ENCODE assay signal across 9 cellular contexts in the genomic region with DNA sequence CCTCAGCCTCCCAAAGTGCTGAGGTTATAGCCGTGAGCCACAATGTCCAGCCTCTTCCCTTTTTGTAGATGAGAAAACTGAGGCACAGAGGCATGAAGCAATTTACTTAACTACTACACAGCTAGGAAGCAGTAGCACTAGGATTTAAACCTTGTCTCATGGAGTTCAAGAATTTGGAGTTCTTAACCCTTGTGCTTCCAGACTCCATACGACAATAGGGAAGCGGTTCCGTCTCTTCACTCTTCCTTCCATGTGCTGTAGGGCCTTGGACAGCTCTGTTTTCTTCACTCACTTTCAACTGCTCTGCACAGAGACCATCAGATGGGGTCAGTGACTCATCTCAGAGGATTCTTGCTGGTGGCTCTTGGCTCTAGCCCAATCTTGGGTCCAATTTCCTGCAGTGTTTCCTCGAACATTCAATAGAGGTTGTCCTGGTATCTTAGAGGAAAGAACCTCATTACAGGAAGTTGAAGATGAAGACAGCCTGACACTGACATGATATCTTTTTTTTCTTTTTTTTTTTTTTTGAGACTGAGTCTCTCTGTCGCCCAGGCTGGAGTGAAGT. TPM values are rescaled to one million over a fixed set of nuclear protein-coding genes. Genes with fewer than 3 reads are reported as not detected.
DNase-seq lines count a peak whose midpoint lies in the region; ATAC-seq and TF ChIP-seq lines count a peak whose summit lies in the region.
"Had no signal": no experiment of that assay in that cellular context is flagged by ENCODE, and none has a peak within 500 bp of the region (broad histone marks: within the 10 kb centered on the region; RNA-seq: fewer than 3 reads in every experiment).

No MANE protein-coding gene starts in this region.

- H3K27ac ChIP-seq in CD4-positive, alpha-beta T cell (ENCODE audit: low read depth, low read length), result peak overlapping the region; percentile 29
- peak overlapping the region in 1 of 2 donors; percentile 57 for H3K27ac ChIP-seq in left lung
- no peak overlapping the region for H3K27ac ChIP-seq in esophagus muscularis mucosa (replicated peaks in 1 of 4)
- H3K27ac ChIP-seq: cardiac muscle cell had no signal

- H3K9me3 ChIP-seq in CD4-positive, alpha-beta T cell (ENCODE audit: control insufficient read depth, low read length), result no peaks in the 10 kb centered on the region
- H3K9me3 ChIP-seq in left lung (no peaks in the 10 kb centered on the region), esophagus muscularis mucosa (no peaks in the 10 kb centered on the region)

- no peak for TF ChIP-seq EP300 in esophagus muscularis mucosa (IDR thresholded peaks at IDR 0.05)

- no peaks in the 10 kb centered on the region for H3K27me3 Mint-ChIP-seq in CD4-positive, alpha-beta T cell
- H3K27me3 Mint-ChIP-seq in IgD-negative memory B cell, result no peaks in the 10 kb centered on the region
- no peaks in the 10 kb centered on the region for H3K27me3 Mint-ChIP-seq in activated naive CD8-positive, alpha-beta T cell

- 41% methylated on average over 6 of the region's 6 CpGs for WGBS in esophagus muscularis mucosa

- no peak for TF ChIP-seq CTCF in CD4-positive, alpha-beta T cell (IDR thresholded peaks at IDR 0.05)
- no peak for TF ChIP-seq CTCF in left lung (IDR thresholded peaks at IDR 0.05)
- no peak for TF ChIP-seq CTCF in esophagus muscularis mucosa (IDR thresholded peaks at IDR 0.05)

- H3K4me3 Mint-ChIP-seq in CD4-positive, alpha-beta T cell, result no peak overlapping the region
- no peak overlapping the region for H3K4me3 Mint-ChIP-seq in IgD-negative memory B cell
- peak overlapping the region; percentile 22 for H3K4me3 Mint-ChIP-seq in activated naive CD8-positive, alpha-beta T cell

- H3K4me3 ChIP-seq in left lung (no peak overlapping the region), esophagus muscularis mucosa (no peak overlapping the region)
- H3K4me3 ChIP-seq: cardiac muscle cell had no signal

- peak; percentile 62 for ATAC-seq in CD4-positive, alpha-beta T cell (ENCODE audit: poor library complexity)
- peak; percentile 41 for ATAC-seq in left lung
- no peak for ATAC-seq in GM21447 (IDR thresholded peaks at IDR 0.05; ENCODE audit: unreplicated experiment)

- H3K4me1 Mint-ChIP-seq in CD4-positive, alpha-beta T cell (ENCODE audit: low read depth), result peaks cover 21% of the 10 kb centered on the region
- H3K4me1 Mint-ChIP-seq in IgD-negative memory B cell, result peaks cover 0 to 5% (median 2%) of the 10 kb centered on the region in 3 donors
- H3K4me1 Mint-ChIP-seq in activated naive CD8-positive, alpha-beta T cell (ENCODE audit: low read depth), result peaks cover 24% of the 10 kb centered on the region

- DNase-seq in CD4-positive, alpha-beta T cell, result peak in 2 of 10 experiments; percentile 28 to 57
- no peak for DNase-seq in left lung
- DNase-seq in stimulated activated naive CD4-positive, alpha-beta T cell treated with Interleukin-2 at 50 U/mL for 16 hours (lab: John Stamatoyannopoulos, UW), result no peak
- no peak for DNase-seq in stimulated activated CD4-positive, alpha-beta T cell treated with anti-CD3 and anti-CD28 coated beads, Interleukin-12 subunit alpha, Interleukin-12 subunit beta, amount 100 ng/mL, for 4 hours
- DNase-seq in esophagus muscularis mucosa (ENCODE audit: extremely low spot score), result no peak

- H3K27ac Mint-ChIP-seq in CD4-positive, alpha-beta T cell, result peak overlapping the region; percentile 68
- H3K27ac Mint-ChIP-seq in IgD-negative memory B cell, result peak overlapping the region in 2 of 3 donors; percentile 23 to 90
- H3K27ac Mint-ChIP-seq in activated naive CD8-positive, alpha-beta T cell, result peak overlapping the region; percentile 79

- intact Hi-C loops in CD4-positive, alpha-beta T cell (cut with DNase I, micrococcal nuclease), result loop anchor here in 1 of 2 experiments (2.0 to 5.0 kb wide), 2 partner anchors 17 to 35 kb away; partner anchors contain the start of gene ZNF768
- intact Hi-C loops in left lung (cut with DNase I), result no loop called here
- intact Hi-C loops in esophagus muscularis mucosa (cut with DNase I), result no loop called here

- H3K4me1 ChIP-seq in left lung (peaks cover 0 to 15% of the 10 kb centered on the region in 2 donors), esophagus muscularis mucosa (no peaks in the 10 kb centered on the region)

- H3K9me3 Mint-ChIP-seq in CD4-positive, alpha-beta T cell, result no peaks in the 10 kb centered on the region
- H3K9me3 Mint-ChIP-seq in IgD-negative memory B cell, result no peaks in the 10 kb centered on the region
- H3K9me3 Mint-ChIP-seq in activated naive CD8-positive, alpha-beta T cell (ENCODE audit: low read depth), result no peaks in the 10 kb centered on the region

- CTCF ChIA-PET in CD4-positive, alpha-beta T cell (lab: Charles Lee), result interaction anchor here (0.8 to 2.1 kb wide), 5 partner anchors 38 to 124 kb away, joined by 3 to 8 read pairs (median 4); partner anchors contain the start of gene DCTPP1

- TF ChIP-seq POLR2A in esophagus muscularis mucosa (IDR thresholded peaks at IDR 0.05; ENCODE audit: low read depth), result no peak

- POLR2A ChIA-PET in CD4-positive, alpha-beta T cell (lab: Charles Lee), result interaction anchor here (0.9 to 1.4 kb wide), 4 partner anchors 18 to 43 kb away, joined by 3 to 8 read pairs (median 6); partner anchors contain the start of gene ZNF747

- peaks cover 83% of the 10 kb centered on the region for H3K36me3 Mint-ChIP-seq in CD4-positive, alpha-beta T cell (ENCODE audit: low read depth)
- H3K36me3 Mint-ChIP-seq in IgD-negative memory B cell, result peaks cover 5% of the 10 kb centered on the region
- peaks cover 14% of the 10 kb centered on the region for H3K36me3 Mint-ChIP-seq in activated naive CD8-positive, alpha-beta T cell

- no peaks in the 10 kb centered on the region for H3K27me3 ChIP-seq in CD4-positive, alpha-beta T cell (ENCODE audit: control insufficient read depth, insufficient read depth, low read length)
- H3K27me3 ChIP-seq in left lung (no peaks in the 10 kb centered on the region), esophagus muscularis mucosa (peaks cover 0 to 29% (median 0%) of the 10 kb centered on the region in 4 donors)
- H3K27me3 ChIP-seq: cardiac muscle cell had no signal

- H3K36me3 ChIP-seq in left lung (peaks cover 0 to 85% of the 10 kb centered on the region in 2 donors), esophagus muscularis mucosa (no peaks in the 10 kb centered on the region)
- H3K36me3 ChIP-seq: cardiac muscle cell had no signal

RNA-seq across cellular contexts. Expression of gene ITGAL, which starts 19.3 kb away (rescaled TPM):
- 100 to 1,000 TPM; 186 to 187 TPM for total RNA-seq in CD4-positive, alpha-beta T cell
- polyA plus RNA-seq in IgD-negative memory B cell, result 51.9 TPM
- total RNA-seq in left lung, result 10 to 100 TPM; 19.9 to 60.2 TPM
- 1 to 10 TPM; 1.5 to 2.7 (median 2.5) TPM for total RNA-seq in esophagus muscularis mucosa
- total RNA-seq: cardiac muscle cell had no signal
- polyA plus RNA-seq: cardiac muscle cell had no signal

RNA-seq across cellular contexts. Expression of gene ZNF768, which starts 34.5 kb away (rescaled TPM):
- 1 to 10 TPM; 3.9 to 4.1 TPM for total RNA-seq in CD4-positive, alpha-beta T cell
- 12.7 TPM for polyA plus RNA-seq in IgD-negative memory B cell
- total RNA-seq in left lung (10 to 100 TPM; 26.1 to 26.4 TPM), esophagus muscularis mucosa (10 to 100 TPM; 46.9 to 91.5 (median 64.0) TPM)

RNA-seq across cellular contexts. Expression of gene ZNF747, which starts 42.8 kb away (rescaled TPM):
- 1 to 10 TPM; 6.3 to 6.7 TPM for total RNA-seq in CD4-positive, alpha-beta T cell
- polyA plus RNA-seq in IgD-negative memory B cell, result 14.8 TPM
- 10 to 100 TPM in 1 of 2 donors, 1 to 10 TPM in 1; 6.6 to 11.8 TPM for total RNA-seq in left lung
- 10 to 100 TPM; 15.2 to 29.6 (median 22.3) TPM for total RNA-seq in esophagus muscularis mucosa

RNA-seq across cellular contexts. Expression of gene SEPHS2, which starts 46.2 kb away (rescaled TPM):
- total RNA-seq in CD4-positive, alpha-beta T cell, result 10 to 100 TPM; 25.4 to 25.9 TPM
- 64.0 TPM for polyA plus RNA-seq in IgD-negative memory B cell
- total RNA-seq in left lung (10 to 100 TPM; 50.3 to 64.0 TPM), esophagus muscularis mucosa (10 to 100 TPM; 26.5 to 37.6 (median 33.8) TPM)

Comparison
In these comparisons a context has a peak if more than half of its experiments do, and no peak if none do; other contexts are left out.
1. RNA of gene ITGAL, which starts 19.3 kb away (total RNA-seq): 186 to 187 TPM in CD4-positive, alpha-beta T cell and 19.9 to 60.2 TPM in left lung; 1.5 to 2.7 TPM in esophagus muscularis mucosa; every median in the first group is over 4 times any median in the second.
2. RNA of gene ZNF768, which starts 34.5 kb away (total RNA-seq): 46.9 to 91.5 TPM in esophagus muscularis mucosa and 26.1 to 26.4 TPM in left lung; 3.9 to 4.1 TPM in CD4-positive, alpha-beta T cell; every median in the first group is over 4 times any median in the second.
3. Peak in every context shown above with its lines, with median percentiles within 50 percentile points of each other: H3K27ac Mint-ChIP-seq.